Comparison of ENCODE assay signal across 9 cellular contexts in the genomic region with DNA sequence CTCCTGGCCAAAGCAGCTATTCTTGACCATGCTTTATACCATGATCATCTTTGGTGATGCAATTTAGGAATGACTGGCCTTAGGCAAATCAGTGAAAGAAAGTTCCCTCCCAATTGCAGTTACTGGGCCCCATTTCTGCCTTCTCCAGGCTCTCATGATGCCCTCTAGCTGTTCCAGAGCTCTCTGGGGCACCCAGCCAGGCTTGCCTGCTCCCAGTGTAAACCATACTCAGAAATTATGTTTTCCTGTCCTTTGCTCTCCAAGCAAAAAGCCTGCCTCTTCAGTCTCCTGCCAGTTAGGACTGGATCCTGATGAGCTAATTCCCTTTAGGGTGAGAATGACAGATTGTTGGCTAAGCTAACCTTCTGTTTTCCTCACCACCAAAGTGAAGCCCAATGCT.
DNase-seq lines count a peak whose midpoint lies in the region; ATAC-seq lines count a peak whose summit lies in the region.
"Had no signal": no experiment of that assay in that cellular context is flagged by ENCODE, and none has a peak within 500 bp of the region (broad histone marks: within the 10 kb centered on the region; RNA-seq: fewer than 3 reads in every experiment).

No MANE protein-coding gene starts in this region.

- H3K27me3 ChIP-seq in HAP-1 (ENCODE audit: low read depth) = no peaks in the 10 kb centered on the region
- H3K27me3 ChIP-seq: suprapubic skin had no signal

- DNase-seq in GM03348 (ENCODE audit: low spot score) = peak; percentile 63
- peak; percentile 86 for DNase-seq in NCI-H69 (lab: John Stamatoyannopoulos, UW)
- peak; percentile 12 for DNase-seq in epithelial cell of prostate (ENCODE audit: low read depth, low spot score)
- peak; percentile 48 for DNase-seq in pons (ENCODE audit: low spot score)
- DNase-seq in HAP-1 (ENCODE audit: low spot score in 2 of 2) = no peak
- no peak for DNase-seq in NCI-H146 treated with DMSO at 0.1 percent for 48 hours (lab: John Stamatoyannopoulos, UW; ENCODE audit: unreplicated experiment)
- DNase-seq in activated CD4-positive, alpha-beta T cell treated with anti-CD3 and anti-CD28 coated beads for 48 hours = no peak

- no peaks in the 10 kb centered on the region for H3K36me3 ChIP-seq in HAP-1 (replicated peaks)
- H3K36me3 ChIP-seq: suprapubic skin had no signal

- in situ Hi-C loops in HAP-1 (cut with MboI; ENCODE audit: low sequenced_read_pairs) = no loop called here

- no peak overlapping the region for H3K4me3 ChIP-seq in HAP-1
- H3K4me3 ChIP-seq: suprapubic skin had no signal

- peak overlapping the region; percentile 51 for H3K27ac ChIP-seq in epithelial cell of prostate
- H3K27ac ChIP-seq: suprapubic skin had no signal

- H3K9me3 ChIP-seq in HAP-1 = no peaks in the 10 kb centered on the region
- H3K9me3 ChIP-seq: suprapubic skin had no signal

- peaks cover 13% of the 10 kb centered on the region for H3K4me1 ChIP-seq in HAP-1

- no peak for ATAC-seq in GM18502 (IDR thresholded peaks at IDR 0.05; ENCODE audit: poor library complexity, unreplicated experiment)

Comparison
In these comparisons a context has a peak if more than half of its experiments do, and no peak if none do; other contexts are left out.
1. DNase-seq: peak in GM03348 (single experiment), NCI-H69 (single experiment), epithelial cell of prostate (single experiment) and pons (single experiment); none in HAP-1 (0 of 2), NCI-H146 treated with DMSO at 0.1 percent for 48 hours (single experiment) and activated CD4-positive, alpha-beta T cell treated with anti-CD3 and anti-CD28 coated beads for 48 hours (single experiment).